In the genomic region with DNA sequence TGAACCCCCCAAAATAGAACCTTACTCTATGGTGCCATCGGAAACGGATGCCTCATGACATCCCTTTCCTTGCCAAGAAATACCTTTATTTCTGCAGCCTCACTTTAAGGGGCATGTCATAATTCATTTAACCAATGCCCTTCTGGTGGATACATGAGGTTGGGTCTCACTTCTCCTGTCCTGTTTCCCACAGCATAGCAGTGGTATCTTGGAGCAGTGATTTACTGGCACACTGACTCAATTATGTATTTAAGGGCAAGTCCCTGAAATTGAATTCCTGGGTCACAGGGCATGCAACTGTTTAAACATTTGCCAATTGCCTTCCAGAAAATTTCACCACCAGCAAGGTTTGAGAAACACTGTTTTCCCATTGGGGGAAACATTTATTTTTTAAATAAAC, we compare ENCODE assay signal across 1 cellular context.
TF ChIP-seq lines count a peak whose summit lies in the region.

No MANE protein-coding gene starts in this region.

TF ChIP-seq in HepG2, 621 proteins besides CTCF, POLR2A, EP300 and RAD21:
- TF ChIP-seq HMG20B (CRISPR knock-in tag; conservative IDR thresholded peaks at IDR 0.05) = peak; percentile 68; the same call in 1 of the 2 replicates
- TF ChIP-seq NKX3-1 (CRISPR knock-in tag; IDR thresholded peaks at IDR 0.05) = no peak
- TF ChIP-seq ZNF841 (CRISPR knock-in tag; IDR thresholded peaks at IDR 0.05; ENCODE audit: borderline replicate concordance) = no peak
- TF ChIP-seq ZSCAN30 (CRISPR knock-in tag; IDR thresholded peaks at IDR 0.05) = no peak
- peak; percentile 86 for TF ChIP-seq GFI1 (CRISPR knock-in tag; IDR thresholded peaks at IDR 0.05; ENCODE audit: borderline replicate concordance)
- no peak for TF ChIP-seq ZNF180 (CRISPR knock-in tag; IDR thresholded peaks at IDR 0.05; ENCODE audit: borderline replicate concordance, low read depth)
- no peak for TF ChIP-seq MZF1 (CRISPR knock-in tag; IDR thresholded peaks at IDR 0.05; ENCODE audit: borderline replicate concordance)
- TF ChIP-seq PHF21A (CRISPR knock-in tag; IDR thresholded peaks at IDR 0.05) = 0 out of 2 replicates have a peak, but pooled peaks have one; percentile 42
- TF ChIP-seq, protein P1, sequence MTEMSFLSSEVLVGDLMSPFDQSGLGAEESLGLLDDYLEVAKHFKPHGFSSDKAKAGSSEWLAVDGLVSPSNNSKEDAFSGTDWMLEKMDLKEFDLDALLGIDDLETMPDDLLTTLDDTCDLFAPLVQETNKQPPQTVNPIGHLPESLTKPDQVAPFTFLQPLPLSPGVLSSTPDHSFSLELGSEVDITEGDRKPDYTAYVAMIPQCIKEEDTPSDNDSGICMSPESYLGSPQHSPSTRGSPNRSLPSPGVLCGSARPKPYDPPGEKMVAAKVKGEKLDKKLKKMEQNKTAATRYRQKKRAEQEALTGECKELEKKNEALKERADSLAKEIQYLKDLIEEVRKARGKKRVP (CRISPR knock-in tag; IDR thresholded peaks at IDR 0.05) = peak in 1 of 2 experiments; percentile 54; a peak in 2 of 4 replicates
- TF ChIP-seq BCL6 (CRISPR knock-in tag; IDR thresholded peaks at IDR 0.05) = peak; percentile 47
- peak; percentile 34; the same call in 1 of the 2 replicates for TF ChIP-seq HMG20A (CRISPR knock-in tag; IDR thresholded peaks at IDR 0.05; ENCODE audit: borderline replicate concordance)
- TF ChIP-seq FOSL2 (CRISPR knock-in tag; IDR thresholded peaks at IDR 0.05) = peak; percentile 76
- peak; percentile 62; the same call in 1 of the 2 replicates for TF ChIP-seq CEBPB (IDR thresholded peaks at IDR 0.05; ENCODE audit: borderline replicate concordance, low read depth, low read length)
